In the genomic region with DNA sequence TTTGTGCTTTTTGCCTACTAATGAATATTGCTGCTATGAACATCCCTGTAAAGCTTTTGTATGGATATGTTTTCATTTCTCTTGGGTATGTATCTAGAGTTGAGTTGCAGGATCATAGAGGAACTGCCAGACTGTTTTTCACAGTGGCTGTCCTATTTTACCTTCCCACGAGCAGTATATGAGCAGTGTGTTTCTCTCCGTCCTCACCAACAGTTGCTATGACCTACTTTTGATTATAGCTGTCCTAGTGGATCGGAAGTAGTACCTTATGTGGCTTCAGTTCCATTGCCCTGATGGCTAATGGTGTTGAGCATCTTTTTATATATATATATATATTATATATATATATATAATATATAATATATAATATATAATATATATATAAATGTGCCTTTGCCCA, we compare ENCODE assay signal across 20 cellular contexts.
"Had no signal": no experiment of that assay in that cellular context is flagged by ENCODE, and none has a peak within 500 bp of the region (broad histone marks: within the 10 kb centered on the region; RNA-seq: fewer than 3 reads in every experiment).

No MANE protein-coding gene starts in this region.

- H3K4me1 ChIP-seq: SJCRH30 had no signal

- H3K36me3 ChIP-seq: MG63 had no signal

- DNase-seq: IMR-90, Karpas-422, KG1, MG63, NCI-H1092, NCI-H1436, NCI-H187, NCI-H2029, NCI-H2081 treated with DMSO at 0.1 percent for 48 hours, NCI-H2171, NCI-H226, NCI-H446, NCI-H510A, NCI-H524 treated with DMSO at 0.1 percent for 48 hours, NCI-H69, NCI-H774, SHP77 treated with DMSO at 0.1 percent for 48 hours, SJCRH30 had no signal

- H3K27me3 ChIP-seq: MG63, SJCRH30 had no signal

- H3K9me3 ChIP-seq: MG63, SJCRH30 had no signal

- ATAC-seq: SK-N-SH treated with all-trans-retinoic acid at 6 μM for 48 hours had no signal

- H3K4me3 ChIP-seq: MG63, SJCRH30 had no signal

- H3K27ac ChIP-seq: RWPE1, SJCRH30 had no signal
